15 cellular contexts compared by ENCODE assay signal in the genomic region with DNA sequence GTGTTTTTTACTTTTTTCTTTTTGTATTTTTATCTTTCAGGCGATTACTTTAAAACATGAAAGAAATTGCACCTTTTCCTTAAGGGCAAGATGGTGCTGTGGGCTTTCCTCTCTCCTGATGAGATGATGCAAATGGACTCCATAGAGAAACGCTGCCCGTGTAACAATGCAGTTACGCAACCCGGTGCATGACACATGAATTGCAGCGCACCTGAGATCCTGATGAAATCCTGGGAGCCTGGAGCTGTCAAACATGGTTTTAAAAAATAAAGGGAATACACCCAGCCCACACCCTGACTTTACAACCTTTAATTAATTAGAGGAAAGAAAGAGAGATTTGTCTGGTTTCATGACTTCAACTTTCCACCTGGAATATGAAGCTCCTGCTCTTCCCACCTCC.
DNase-seq lines count a peak whose midpoint lies in the region.
"Had no signal": no experiment of that assay in that cellular context is flagged by ENCODE, and none has a peak within 500 bp of the region (broad histone marks: within the 10 kb centered on the region; RNA-seq: fewer than 3 reads in every experiment).

No MANE protein-coding gene starts in this region.

- no peak for DNase-seq in activated naive CD8-positive, alpha-beta T cell treated with anti-CD3 and anti-CD28 coated beads for 36 hours
- peak; percentile 78 for DNase-seq in amniotic epithelial cell (ENCODE audit: low read depth)
- peak; percentile 25 for DNase-seq in kidney tubule cell (ENCODE audit: low spot score)
- no peak for DNase-seq in activated gamma-delta T cell treated with Interleukin-2 at 50 U/mL for 16 hours
- DNase-seq in cerebellar cortex (ENCODE audit: low spot score), result no peak
- no peak for DNase-seq in ecto neural progenitor cell (ENCODE audit: low spot score)
- no peak for DNase-seq in effector CD8-positive, alpha-beta T cell (lab: John Stamatoyannopoulos, UW)
- DNase-seq: activated naive CD4-positive, alpha-beta T cell treated with anti-CD3 and anti-CD28 coated beads for 36 hours; MG63; midbrain; NCI-H446 treated with DMSO at 0.1 percent for 48 hours; pancreas; T-helper 9 cell had no signal

- H3K36me3 Mint-ChIP-seq in activated naive CD8-positive, alpha-beta T cell, result peaks cover 2% of the 10 kb centered on the region
- H3K36me3 Mint-ChIP-seq in activated naive CD8-positive, alpha-beta T cell treated with anti-CD3 and anti-CD28 coated beads for 36 hours, result peaks cover 1% of the 10 kb centered on the region

- H3K27ac Mint-ChIP-seq in activated naive CD8-positive, alpha-beta T cell, result peak overlapping the region; percentile 29
- H3K27ac Mint-ChIP-seq in activated naive CD8-positive, alpha-beta T cell treated with anti-CD3 and anti-CD28 coated beads for 36 hours, result no peak overlapping the region
- H3K27ac Mint-ChIP-seq: activated CD8-positive, alpha-beta T cell treated with anti-CD3 and anti-CD28 coated beads, Interleukin-2, amount 10 ng/mL, durations not matched to agents 7 days and 5 days; activated naive CD4-positive, alpha-beta T cell treated with anti-CD3 and anti-CD28 coated beads for 36 hours had no signal

- H3K27me3 Mint-ChIP-seq in activated naive CD8-positive, alpha-beta T cell, result no peaks in the 10 kb centered on the region
- no peaks in the 10 kb centered on the region for H3K27me3 Mint-ChIP-seq in activated naive CD8-positive, alpha-beta T cell treated with anti-CD3 and anti-CD28 coated beads for 36 hours

- peaks cover 17% of the 10 kb centered on the region for H3K4me1 Mint-ChIP-seq in activated naive CD8-positive, alpha-beta T cell (ENCODE audit: low read depth)
- H3K4me1 Mint-ChIP-seq in activated naive CD8-positive, alpha-beta T cell treated with anti-CD3 and anti-CD28 coated beads for 36 hours, result peaks cover 21% of the 10 kb centered on the region

- H3K9me3 Mint-ChIP-seq in activated naive CD8-positive, alpha-beta T cell (ENCODE audit: low read depth), result no peaks in the 10 kb centered on the region
- H3K9me3 Mint-ChIP-seq in activated naive CD8-positive, alpha-beta T cell treated with anti-CD3 and anti-CD28 coated beads for 36 hours, result no peaks in the 10 kb centered on the region
- H3K9me3 Mint-ChIP-seq: activated naive CD4-positive, alpha-beta T cell treated with anti-CD3 and anti-CD28 coated beads for 36 hours had no signal

- no peak overlapping the region for H3K4me3 Mint-ChIP-seq in activated naive CD8-positive, alpha-beta T cell
- H3K4me3 Mint-ChIP-seq in activated naive CD8-positive, alpha-beta T cell treated with anti-CD3 and anti-CD28 coated beads for 36 hours, result no peak overlapping the region
- H3K4me3 Mint-ChIP-seq: activated CD8-positive, alpha-beta T cell treated with anti-CD3 and anti-CD28 coated beads, Interleukin-2, amount 10 ng/mL, durations not matched to agents 7 days and 5 days; activated naive CD4-positive, alpha-beta T cell treated with anti-CD3 and anti-CD28 coated beads for 36 hours had no signal

Comparison
In these comparisons a context has a peak if more than half of its experiments do, and no peak if none do; other contexts are left out.
1. DNase-seq: peak in amniotic epithelial cell (single experiment) and kidney tubule cell (single experiment); none in activated naive CD8-positive, alpha-beta T cell treated with anti-CD3 and anti-CD28 coated beads for 36 hours (single experiment), activated gamma-delta T cell treated with Interleukin-2 at 50 U/mL for 16 hours (single experiment), cerebellar cortex (single experiment), ecto neural progenitor cell (single experiment) and effector CD8-positive, alpha-beta T cell (single experiment).